Comparison of ENCODE assay signal across 24 cellular contexts in the genomic region with DNA sequence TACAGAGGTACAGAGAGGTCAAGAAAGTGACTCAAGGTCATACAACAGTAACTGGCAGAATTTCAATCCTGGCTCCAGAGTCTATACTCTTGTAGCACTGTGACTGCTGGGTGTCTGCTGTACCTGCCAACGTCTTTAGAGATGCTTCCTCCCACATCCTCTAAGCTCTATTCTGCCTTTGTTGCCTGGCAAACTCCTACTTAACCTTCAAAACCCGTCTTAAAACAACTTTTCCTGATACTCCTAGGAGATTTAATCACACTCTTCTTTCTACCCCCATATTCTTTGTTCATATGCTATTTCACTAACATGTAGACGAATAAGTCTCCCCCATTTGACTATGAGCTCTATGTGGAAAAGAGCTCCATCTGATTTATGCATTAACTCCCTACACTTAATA.
"Had no signal": no experiment of that assay in that cellular context is flagged by ENCODE, and none has a peak within 500 bp of the region (broad histone marks: within the 10 kb centered on the region; RNA-seq: fewer than 3 reads in every experiment).

No MANE protein-coding gene starts in this region.

- H3K36me3 Mint-ChIP-seq: activated naive CD8-positive, alpha-beta T cell treated with anti-CD3 and anti-CD28 coated beads, Interleukin-2, amount 10 ng/mL, durations not matched to agents 7 days and 5 days had no signal

- DNase-seq: activated CD4-positive, alpha-beta T cell treated with anti-CD3 and anti-CD28 coated beads for 48 hours; activated CD4-positive, alpha-beta T cell treated with anti-CD3 and anti-CD28 coated beads, Interleukin-2, amount 50 U/mL, for 4 hours; activated CD4-positive, CD25-positive, alpha-beta regulatory T cell treated with anti-CD3 and anti-CD28 coated beads, Interleukin-2, amount 50 U/mL, for 72 hours; activated CD8-positive, alpha-beta memory T cell treated with anti-CD3 and anti-CD28 coated beads, Interleukin-2, amount 50 U/mL, for 48 hours; activated CD8-positive, alpha-beta T cell treated with anti-CD3 and anti-CD28 coated beads, Interleukin-2, amount 10 ng/mL, durations not matched to agents 7 days and 5 days; activated naive CD4-positive, alpha-beta T cell treated with anti-CD3 and anti-CD28 coated beads, Interleukin-2, amount 50 U/mL, for 16 hours; activated naive CD8-positive, alpha-beta T cell treated with anti-CD3 and anti-CD28 coated beads, Interleukin-2, amount 10 ng/mL, durations not matched to agents 7 days and 5 days; activated T-cell treated with anti-CD3 and anti-CD28 coated beads, Interleukin-2, amount 50 U/mL, for 1 hour; adrenal gland; anterior cingulate cortex; central memory CD4-positive, alpha-beta T cell; MG63; MV-4-11; NCI-H1092 treated with DMSO at 0.1 percent for 48 hours; NCI-H1417 treated with DMSO at 0.1 percent for 48 hours; NCI-H1694; NCI-H2029; NCI-H345; NCI-H510A; NCI-H526 treated with DMSO at 0.1 percent for 48 hours; NCI-H82; SIG-M5; T-helper 1 cell had no signal

- H3K27ac Mint-ChIP-seq: activated CD8-positive, alpha-beta T cell treated with anti-CD3 and anti-CD28 coated beads, Interleukin-2, amount 10 ng/mL, durations not matched to agents 7 days and 5 days; activated naive CD8-positive, alpha-beta T cell treated with anti-CD3 and anti-CD28 coated beads, Interleukin-2, amount 10 ng/mL, durations not matched to agents 7 days and 5 days had no signal

- H3K9me3 ChIP-seq: adrenal gland had no signal

- H3K36me3 ChIP-seq: adrenal gland, MG63 had no signal

- H3K9me3 Mint-ChIP-seq: activated naive CD8-positive, alpha-beta T cell treated with anti-CD3 and anti-CD28 coated beads, Interleukin-2, amount 10 ng/mL, durations not matched to agents 7 days and 5 days had no signal

- H3K27ac ChIP-seq: adrenal gland, KMS-11 had no signal

- H3K4me2 ChIP-seq: KMS-11 had no signal

- ATAC-seq: activated CD8-positive, alpha-beta T cell treated with anti-CD3 and anti-CD28 coated beads, Interleukin-2, amount 10 ng/mL, durations not matched to agents 7 days and 5 days had no signal

- H3K9ac ChIP-seq: KMS-11 had no signal

- H3K27me3 ChIP-seq: adrenal gland, MG63 had no signal

- H3K4me3 ChIP-seq: adrenal gland, MG63 had no signal

- H3K4me1 Mint-ChIP-seq: activated naive CD8-positive, alpha-beta T cell treated with anti-CD3 and anti-CD28 coated beads, Interleukin-2, amount 10 ng/mL, durations not matched to agents 7 days and 5 days had no signal

- H3K4me3 Mint-ChIP-seq: activated CD8-positive, alpha-beta T cell treated with anti-CD3 and anti-CD28 coated beads, Interleukin-2, amount 10 ng/mL, durations not matched to agents 7 days and 5 days; activated naive CD8-positive, alpha-beta T cell treated with anti-CD3 and anti-CD28 coated beads, Interleukin-2, amount 10 ng/mL, durations not matched to agents 7 days and 5 days had no signal
